16 cellular contexts compared by ENCODE assay signal in the genomic region with DNA sequence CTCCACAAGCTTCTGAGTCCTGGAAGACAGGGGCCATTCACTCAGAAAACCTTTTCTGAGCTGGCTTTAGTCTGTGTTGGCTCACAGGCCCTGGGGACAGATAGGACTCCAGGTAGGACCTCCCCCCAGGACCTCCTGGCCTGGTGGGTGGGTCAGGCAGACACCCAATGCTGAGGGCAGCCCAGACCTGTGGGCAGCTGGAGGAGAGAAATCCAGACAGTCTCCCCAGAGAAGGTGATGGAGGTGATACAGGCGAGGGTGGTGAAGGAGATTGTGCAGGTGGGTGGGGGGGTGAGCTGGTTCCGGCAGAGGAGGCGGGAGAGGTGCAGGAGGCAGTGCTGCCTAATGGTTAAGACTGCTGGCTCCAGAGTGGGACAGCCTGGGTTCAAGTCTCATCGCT. TPM values are rescaled to one million over a fixed set of nuclear protein-coding genes. Genes with fewer than 3 reads are reported as not detected.
DNase-seq lines count a peak whose midpoint lies in the region; ATAC-seq and TF ChIP-seq lines count a peak whose summit lies in the region.
"Had no signal": no experiment of that assay in that cellular context is flagged by ENCODE, and none has a peak within 500 bp of the region (broad histone marks: within the 10 kb centered on the region; RNA-seq: fewer than 3 reads in every experiment).

No MANE protein-coding gene starts in this region.

- H2BK5ac ChIP-seq in IMR-90 (ENCODE audit: low read depth, low read length, poor library complexity, severe bottlenecking) (peak overlapping the region; percentile 73), mesendoderm (ENCODE audit: low read length) (no peak overlapping the region)

- peaks cover 58 to 72% of the 10 kb centered on the region in 2 donors for H3K36me3 Mint-ChIP-seq in stimulated activated naive B cell treated with anti-CD40 and anti-IgM and Interleukin-4, amounts not matched to agents 10 μg/mL and 1 μg/mL and 100 μg/mL, for 72 hours

- H3K27me3 ChIP-seq in IMR-90 (ENCODE audit: control insufficient read depth, insufficient read depth, low read length) = no peaks in the 10 kb centered on the region; the same call in 1 of the 2 replicates
- no peaks in the 10 kb centered on the region for H3K27me3 ChIP-seq in mesendoderm (ENCODE audit: insufficient read depth, low read length, poor library complexity)

- intact Hi-C loops in IMR-90 (cut with micrococcal nuclease) = loop anchor here (1.0 kb wide), 1 partner anchor 20 kb away; no protein-coding TSS in a partner anchor

- peak overlapping the region; percentile 86 for H2AFZ ChIP-seq in IMR-90 (replicated peaks; ENCODE audit: low read length, poor library complexity)

- peak overlapping the region; percentile 56; the same call in 1 of the 2 replicates for H3K4me2 ChIP-seq in IMR-90 (ENCODE audit: low read depth, low read length)
- no peak overlapping the region for H3K4me2 ChIP-seq in mesendoderm (ENCODE audit: low read length)

- H4K20me1 ChIP-seq in IMR-90 (ENCODE audit: insufficient read depth, low read length) = no peaks in the 10 kb centered on the region

- H4K8ac ChIP-seq in IMR-90 (ENCODE audit: low read depth in 2 of 2, low read length in 2 of 2) (peak overlapping the region; percentile 51 to 98; a peak in 3 of 4 replicates), mesendoderm (ENCODE audit: low read depth, low read length) (no peak overlapping the region)

- H3K14ac ChIP-seq in IMR-90 (replicated peaks; ENCODE audit: low read depth, low read length) = peak overlapping the region; percentile 90

- peaks cover 28% of the 10 kb centered on the region for H3K9me1 ChIP-seq in IMR-90 (ENCODE audit: insufficient read depth, low read length)

- CTCF ChIA-PET in IMR-90 (lab: Yijun Ruan, JAX) = interaction anchor here (0.6 to 2.3 kb wide), 2 partner anchors 56 to 1150 kb away, joined by 3 to 7 read pairs; no protein-coding TSS in a partner anchor

- H3K79me1 ChIP-seq in IMR-90 (ENCODE audit: low read depth in 1 of 2, low read length in 2 of 2) (no peaks in the 10 kb centered on the region), mesendoderm (ENCODE audit: low read length) (no peaks in the 10 kb centered on the region)

- H4K91ac ChIP-seq in IMR-90 (ENCODE audit: insufficient read depth, low read depth, low read length) = peak overlapping the region; percentile 93

- H2BK120ac ChIP-seq in IMR-90 (ENCODE audit: low read depth, low read length) (peak overlapping the region; percentile 98), mesendoderm (ENCODE audit: low read depth, low read length) (no peak overlapping the region)

- no peak overlapping the region for H3K4me3 Mint-ChIP-seq in stimulated activated naive B cell treated with anti-CD40 and anti-IgM and Interleukin-4, amounts not matched to agents 10 μg/mL and 1 μg/mL and 100 μg/mL, for 72 hours
- H3K4me3 Mint-ChIP-seq: activated CD8-positive, alpha-beta T cell treated with anti-CD3 and anti-CD28 coated beads, Interleukin-2, amount 10 ng/mL, durations not matched to agents 7 days and 5 days; activated naive CD4-positive, alpha-beta T cell treated with anti-CD3 and anti-CD28 coated beads for 36 hours had no signal

- peak overlapping the region; percentile 67 for H3K27ac Mint-ChIP-seq in stimulated activated naive B cell treated with anti-CD40 and anti-IgM and Interleukin-4, amounts not matched to agents 10 μg/mL and 1 μg/mL and 100 μg/mL, for 72 hours
- H3K27ac Mint-ChIP-seq: activated CD8-positive, alpha-beta T cell treated with anti-CD3 and anti-CD28 coated beads, Interleukin-2, amount 10 ng/mL, durations not matched to agents 7 days and 5 days; activated naive CD4-positive, alpha-beta T cell treated with anti-CD3 and anti-CD28 coated beads for 36 hours had no signal

- H3K79me2 ChIP-seq in mesendoderm (ENCODE audit: control insufficient read depth, insufficient read depth, low read length) = no peaks in the 10 kb centered on the region

- no peak overlapping the region for H3K4me3 ChIP-seq in IMR-90 (ENCODE audit: insufficient read depth, low read depth, low read length)
- peak overlapping the region; percentile 9 for H3K4me3 ChIP-seq in coronary artery
- H3K4me3 ChIP-seq in mesendoderm (ENCODE audit: low read length) = no peak overlapping the region

- H2BK20ac ChIP-seq in IMR-90 (ENCODE audit: low read depth, low read length) = peak overlapping the region; percentile 96

- POLR2A ChIA-PET in IMR-90 (lab: Charles Lee; ENCODE audit: unreplicated experiment) = no interaction called here

- no peak for TF ChIP-seq RAD21 in IMR-90 (IDR thresholded peaks at IDR 0.05; ENCODE audit: low read length)

- peaks cover 37 to 65% of the 10 kb centered on the region in 2 donors for H3K4me1 Mint-ChIP-seq in stimulated activated naive B cell treated with anti-CD40 and anti-IgM and Interleukin-4, amounts not matched to agents 10 μg/mL and 1 μg/mL and 100 μg/mL, for 72 hours

- 100% methylated on average over 2 of the region's 4 CpGs; no CpG with 5 or more reads in 1 of the 2 experiments for WGBS in IMR-90 (ENCODE audit: extremely low coverage in 2 of 2, insufficient read length in 1 of 2), 2 experiments
- no CpG with 5 or more reads among the region's 4 CpGs for WGBS in mesendoderm (ENCODE audit: extremely low coverage, insufficient coverage, low lambda C conversion rate)

- peak overlapping the region; percentile 91 for H3K23ac ChIP-seq in IMR-90 (ENCODE audit: low read depth, low read length)
- no peak overlapping the region for H3K23ac ChIP-seq in mesendoderm (ENCODE audit: low read length)

- H3K9ac ChIP-seq in IMR-90 (ENCODE audit: low read depth, low read length) = peak overlapping the region; percentile 63
- H3K9ac ChIP-seq in mesendoderm (ENCODE audit: low read length) = no peak overlapping the region

- dilution Hi-C loops in IMR-90 (cut with HindIII; ENCODE audit: low sequenced_read_pairs, unreplicated experiment) = no loop called here

- H3K18ac ChIP-seq in IMR-90 (ENCODE audit: low read depth, low read length) (peak overlapping the region; percentile 95), mesendoderm (ENCODE audit: low read length) (no peak overlapping the region)

- H2AK9ac ChIP-seq in IMR-90 (replicated peaks; ENCODE audit: low read depth, low read length, poor library complexity) = peak overlapping the region; percentile 89

- peaks cover 36% of the 10 kb centered on the region for H3K4me1 ChIP-seq in IMR-90 (ENCODE audit: control insufficient read depth, insufficient read depth, low read length)
- peaks cover 1% of the 10 kb centered on the region for H3K4me1 ChIP-seq in mesendoderm (ENCODE audit: control insufficient read depth, low read depth, low read length)

- BruUV-seq in IMR-90 (replicated peaks; lab: Mats Ljungman, UMichigan) = no TSS peak

- no peaks in the 10 kb centered on the region for H3K9me3 Mint-ChIP-seq in stimulated activated naive B cell treated with anti-CD40 and anti-IgM and Interleukin-4, amounts not matched to agents 10 μg/mL and 1 μg/mL and 100 μg/mL, for 72 hours
- H3K9me3 Mint-ChIP-seq: activated naive CD4-positive, alpha-beta T cell treated with anti-CD3 and anti-CD28 coated beads for 36 hours had no signal

- peak overlapping the region; percentile 97 for H4K5ac ChIP-seq in IMR-90 (ENCODE audit: low read depth, low read length)
- H4K5ac ChIP-seq in mesendoderm (ENCODE audit: low read length) = no peak overlapping the region

- no peaks in the 10 kb centered on the region for H3K9me3 ChIP-seq in IMR-90 (ENCODE audit: control insufficient read depth, insufficient read depth, low read length)

- H3K36me3 ChIP-seq in IMR-90 (ENCODE audit: control insufficient read depth, insufficient read depth, low read length) (peaks cover 5% of the 10 kb centered on the region; the same call in 1 of the 2 replicates), mesendoderm (ENCODE audit: control insufficient read depth, insufficient read depth, low read length) (no peaks in the 10 kb centered on the region)

- no peak for TF ChIP-seq POLR2A in IMR-90 (IDR thresholded peaks at IDR 0.05; ENCODE audit: low read depth, low read length)

- H2BK15ac ChIP-seq in IMR-90 (ENCODE audit: low read depth, low read length) (peak overlapping the region; percentile 82; the same call in 2 of the 3 replicates), mesendoderm (replicated peaks; ENCODE audit: low read depth) (no peak overlapping the region)

- H3K4ac ChIP-seq in IMR-90 (ENCODE audit: low read depth, low read length) (peak overlapping the region; percentile 95), mesendoderm (ENCODE audit: low read depth, low read length) (no peak overlapping the region)

- ATAC-seq in IMR-90 (ENCODE audit: low read depth) = no peak
- no peak for ATAC-seq in stimulated activated naive B cell treated with anti-CD40 and anti-IgM and Interleukin-4, amounts not matched to agents 10 μg/mL and 1 μg/mL and 100 μg/mL, for 72 hours (replicated peaks)
- ATAC-seq: activated CD8-positive, alpha-beta T cell treated with anti-CD3 and anti-CD28 coated beads, Interleukin-2, amount 10 ng/mL, durations not matched to agents 7 days and 5 days had no signal

- in situ Hi-C loops in IMR-90 (cut with MboI; ENCODE audit: low sequenced_read_pairs) = no loop called here

- TF ChIP-seq CTCF in IMR-90 (conservative IDR thresholded peaks at IDR 0.05; ENCODE audit: low read depth, low read length) (no peak), coronary artery (IDR thresholded peaks at IDR 0.05) (no peak)

- H2AK5ac ChIP-seq in IMR-90 (ENCODE audit: low read depth, low read length) = peak overlapping the region; percentile 96
- no peak overlapping the region for H2AK5ac ChIP-seq in mesendoderm (ENCODE audit: low read length)

- H3K56ac ChIP-seq in IMR-90 (ENCODE audit: extremely low read depth, insufficient read depth, low read length) (peak overlapping the region; percentile 54; the same call in 1 of the 2 replicates), mesendoderm (ENCODE audit: low read length) (peak overlapping the region; percentile 34)

- DNase-seq in IMR-90 (no peak), coronary artery (ENCODE audit: low spot score) (peak; percentile 77), mesendoderm (no peak), DMS153 (lab: John Stamatoyannopoulos, UW) (no peak), epidermal melanocyte (ENCODE audit: insufficient read length, low spot score) (no peak), NCI-H526 (lab: John Stamatoyannopoulos, UW) (no peak)
- no peak for DNase-seq in stimulated activated naive B cell treated with anti-CD40 and anti-IgM and Interleukin-4, amounts not matched to agents 10 μg/mL and 1 μg/mL and 100 μg/mL, for 72 hours
- DNase-seq in activated CD4-positive, CD25-positive, alpha-beta regulatory T cell treated with anti-CD3 and anti-CD28 coated beads, Interleukin-2, amount 50 U/mL, for 72 hours = no peak
- DNase-seq: activated CD8-positive, alpha-beta T cell treated with anti-CD3 and anti-CD28 coated beads, Interleukin-2, amount 10 ng/mL, durations not matched to agents 7 days and 5 days; activated naive CD4-positive, alpha-beta T cell treated with anti-CD3 and anti-CD28 coated beads for 36 hours; dermis blood vessel endothelial cell; Kasumi-1; NCI-H187; NCI-H748 treated with DMSO at 0.1 percent for 48 hours; T1000 had no signal

- H3K27me3 Mint-ChIP-seq in stimulated activated naive B cell treated with anti-CD40 and anti-IgM and Interleukin-4, amounts not matched to agents 10 μg/mL and 1 μg/mL and 100 μg/mL, for 72 hours = peaks cover 0 to 6% of the 10 kb centered on the region in 2 donors

- H3K27ac ChIP-seq in IMR-90 (ENCODE audit: insufficient read depth, low read length) (peak overlapping the region; percentile 94), coronary artery (peak overlapping the region; percentile 89 to 90), mesendoderm (ENCODE audit: low read depth, low read length) (no peak overlapping the region)

RNA-seq across cellular contexts. Expression of a gene that starts 15.6 kb away (rescaled TPM):
- total RNA-seq in IMR-90 (2012; rRNA removed) = 4.2 and 5.2 TPM in 2 replicates
- polyA plus RNA-seq in IMR-90 (2012; rRNA removed) = 13.0 and 13.7 TPM in 2 replicates
- polyA plus RNA-seq in IMR-90 (2012; cell fraction: cytosol; rRNA removed) = 10.9 and 20.1 TPM in 2 replicates
- polyA plus RNA-seq in IMR-90 (2012; cell fraction: nucleus; rRNA removed; ENCODE audit: low replicate concordance) = 8.8 and 12.9 TPM in 2 replicates
- 0.76 TPM for polyA plus RNA-seq in mesendoderm (2013, experiment 1 of 2)
- 0.84 TPM for polyA plus RNA-seq in mesendoderm (2013, experiment 2 of 2)
- polyA plus RNA-seq: neural cell had no signal
